16 cellular contexts compared by ENCODE assay signal in genomic region chr5:176697929-176698520, GRCh38. TPM values are rescaled to one million over a fixed set of nuclear protein-coding genes. Genes with fewer than 3 reads are reported as not detected.
DNase-seq lines count a peak whose midpoint lies in the region; ATAC-seq and TF ChIP-seq lines count a peak whose summit lies in the region.
"Had no signal": no experiment of that assay in that cellular context is flagged by ENCODE, and none has a peak within 500 bp of the region (broad histone marks: within the 10 kb centered on the region; RNA-seq: fewer than 3 reads in every experiment).

No MANE protein-coding gene starts in this region.

- peak; percentile 99 for DNase-seq in DMS 273 (lab: John Stamatoyannopoulos, UW; ENCODE audit: unreplicated experiment)
- DNase-seq in NCI-H146 treated with DMSO at 0.1 percent for 48 hours (lab: John Stamatoyannopoulos, UW; ENCODE audit: unreplicated experiment): peak; percentile 61
- DNase-seq in NCI-H446 (lab: John Stamatoyannopoulos, UW): peak; percentile 75 to 93
- DNase-seq in foreskin keratinocyte: no peak
- no peak for DNase-seq in LoVo (ENCODE audit: low spot score)
- no peak for DNase-seq in DMS153 (lab: John Stamatoyannopoulos, UW)
- no peak for DNase-seq in BE2C
- DNase-seq: amniotic stem cell; NCI-H1930; PC-9; stimulated activated CD4-positive, alpha-beta T cell treated with anti-CD3 and anti-CD28 coated beads, Interleukin-2, amount 100 ng/mL, for 24 hours; SW 1271 had no signal

- H3K36me3 ChIP-seq in BE2C: no peaks in the 10 kb centered on the region
- H3K36me3 ChIP-seq: suprapubic skin had no signal

- no peak overlapping the region for H3K4me3 ChIP-seq in BE2C (ENCODE audit: low read depth, low read length)
- H3K4me3 ChIP-seq: PC-9, suprapubic skin had no signal

- ATAC-seq in foreskin keratinocyte (peak; percentile 25), GM21723 (IDR thresholded peaks at IDR 0.05; ENCODE audit: unreplicated experiment) (no peak)
- ATAC-seq: right cardiac atrium had no signal

- no peaks in the 10 kb centered on the region for H3K9me3 ChIP-seq in BE2C
- H3K9me3 ChIP-seq: suprapubic skin had no signal

- H3K27me3 ChIP-seq in foreskin keratinocyte (peaks cover 70% of the 10 kb centered on the region), BE2C (no peaks in the 10 kb centered on the region)

- H3K4me1 ChIP-seq in foreskin keratinocyte (no peaks in the 10 kb centered on the region), BE2C (no peaks in the 10 kb centered on the region)

- no peak overlapping the region for H3K27ac ChIP-seq in foreskin keratinocyte
- H3K27ac ChIP-seq: epithelial cell of prostate, PC-9, suprapubic skin had no signal

- no peak for TF ChIP-seq CTCF in foreskin keratinocyte (conservative IDR thresholded peaks at IDR 0.05)
- TF ChIP-seq CTCF in BE2C (IDR thresholded peaks at IDR 0.05; ENCODE audit: low read depth, low read length): no peak

RNA-seq across cellular contexts. Expression of gene TSPAN17, which starts 50.7 kb away (rescaled TPM):
- 62.5 and 72.1 TPM in 2 replicates for total RNA-seq in foreskin keratinocyte
- 56.6 and 61.4 TPM in 2 replicates for polyA plus RNA-seq in foreskin keratinocyte
- 26.0 TPM for polyA plus RNA-seq in BE2C (2012; ENCODE audit: insufficient read depth, insufficient read length, low read depth)

Comparison
In these comparisons a context has a peak if more than half of its experiments do, and no peak if none do; other contexts are left out.
1. DNase-seq: peak in DMS 273 (single experiment), NCI-H146 treated with DMSO at 0.1 percent for 48 hours (single experiment) and NCI-H446 (2 of 2); none in foreskin keratinocyte (0 of 2), LoVo (single experiment), DMS153 (single experiment) and BE2C (single experiment).